ENCODE assay signal across 8 cellular contexts in genomic region chr15:45458746-45459403, GRCh38.
DNase-seq lines count a peak whose midpoint lies in the region; ATAC-seq and TF ChIP-seq lines count a peak whose summit lies in the region.

No MANE protein-coding gene starts in this region.

- H3K36me3 Mint-ChIP-seq in activated naive CD4-positive, alpha-beta T cell treated with anti-CD3 and anti-CD28 coated beads, Interleukin-2, amount 50 U/mL, for 72 hours, result no peaks in the 10 kb centered on the region

- in situ Hi-C loops in Caki2 (cut with HindIII; ENCODE audit: low pct_unique_long_range_greater_than_20kb, low sequenced_read_pairs), result no loop called here

- TF ChIP-seq CTCF in heart left ventricle (IDR thresholded peaks at IDR 0.05) (peak; percentile 88 to 96 (median 92)), psoas muscle (IDR thresholded peaks at IDR 0.05) (peak; percentile 92), upper lobe of right lung (IDR thresholded peaks at IDR 0.05) (peak; percentile 93)

- no peak overlapping the region for H3K27ac Mint-ChIP-seq in activated naive CD4-positive, alpha-beta T cell treated with anti-CD3 and anti-CD28 coated beads, Interleukin-2, amount 50 U/mL, for 72 hours

- H3K4me3 ChIP-seq in heart left ventricle, result peak overlapping the region; percentile 5 to 65 (median 54)
- H3K4me3 ChIP-seq in psoas muscle, result peak overlapping the region; percentile 66
- H3K4me3 ChIP-seq in upper lobe of right lung, result peak overlapping the region; percentile 55

- peak overlapping the region in 6 of 12 donors; percentile 69 to 81 (median 78) for H3K27ac ChIP-seq in heart left ventricle
- peak overlapping the region; percentile 33 for H3K27ac ChIP-seq in psoas muscle
- H3K27ac ChIP-seq in upper lobe of right lung, result no peak overlapping the region

- intact Hi-C loops in heart left ventricle (cut with DNase I) (loop anchor here in 9 of 10 donors (1.0 to 10.0 kb wide), 7 partner anchors 152 to 297 kb away; no protein-coding TSS in a partner anchor), psoas muscle (cut with DNase I) (loop anchor here (1.0 to 10.0 kb wide), 3 partner anchors 155 to 292 kb away; no protein-coding TSS in a partner anchor), upper lobe of right lung (cut with DNase I) (loop anchor here (5.0 kb wide), 1 partner anchor 153 kb away; no protein-coding TSS in a partner anchor)

- no peaks in the 10 kb centered on the region for H3K27me3 ChIP-seq in heart left ventricle
- no peaks in the 10 kb centered on the region for H3K27me3 ChIP-seq in psoas muscle (ENCODE audit: insufficient read depth in 3 of 3, low read length in 2 of 3)
- H3K27me3 ChIP-seq in upper lobe of right lung, result no peaks in the 10 kb centered on the region

- H3K36me3 ChIP-seq in heart left ventricle (no peaks in the 10 kb centered on the region), psoas muscle (ENCODE audit: insufficient read depth in 1 of 2, low read depth in 1 of 2) (no peaks in the 10 kb centered on the region), upper lobe of right lung (no peaks in the 10 kb centered on the region)

- no peak for TF ChIP-seq POLR2A in heart left ventricle (IDR thresholded peaks at IDR 0.05)

- 2 to 5% (median 4%) methylated on average over 12 of the region's 12 CpGs for WGBS in heart left ventricle, 4 donors
- WGBS in psoas muscle, 3 donors, result 3 to 5% (median 4%) methylated on average over 12 of the region's 12 CpGs

- no peak for ATAC-seq in activated naive CD4-positive, alpha-beta T cell treated with anti-CD3 and anti-CD28 coated beads, Interleukin-2, amount 50 U/mL, for 72 hours
- peak in 2 of 4 donors; percentile 58 to 60 for ATAC-seq in heart left ventricle
- ATAC-seq in psoas muscle, result peak; percentile 53 to 85 (median 70)
- peak; percentile 63 for ATAC-seq in upper lobe of right lung
- no peak for ATAC-seq in HG03196 (IDR thresholded peaks at IDR 0.05; ENCODE audit: unreplicated experiment)

- H3K9me3 Mint-ChIP-seq in activated naive CD4-positive, alpha-beta T cell treated with anti-CD3 and anti-CD28 coated beads, Interleukin-2, amount 50 U/mL, for 72 hours, result peaks cover 0 to 1% of the 10 kb centered on the region in 2 donors

- no peaks in the 10 kb centered on the region for H3K9me3 ChIP-seq in heart left ventricle
- H3K9me3 ChIP-seq in psoas muscle, result no peaks in the 10 kb centered on the region
- H3K9me3 ChIP-seq in upper lobe of right lung, result no peaks in the 10 kb centered on the region

- peaks cover 0 to 49% (median 0%) of the 10 kb centered on the region in 12 donors for H3K4me1 ChIP-seq in heart left ventricle
- peaks cover 4% of the 10 kb centered on the region for H3K4me1 ChIP-seq in psoas muscle
- H3K4me1 ChIP-seq in upper lobe of right lung, result peaks cover 31% of the 10 kb centered on the region

- DNase-seq in Caki2 (ENCODE audit: low read depth), result peak; percentile 50
- peak; percentile 60 for DNase-seq in KG1 (lab: John Stamatoyannopoulos, UW)
- DNase-seq in SK-N-DZ (ENCODE audit: low spot score), result peak; percentile 53
- peak; percentile 59 to 90 for DNase-seq in activated naive CD4-positive, alpha-beta T cell treated with anti-CD3 and anti-CD28 coated beads, Interleukin-2, amount 50 U/mL, for 72 hours (ENCODE audit: low spot score in 2 of 2)
- peak; percentile 44 to 73 (median 57) for DNase-seq in heart left ventricle
- DNase-seq in psoas muscle, result peak; percentile 60 to 66
- DNase-seq in upper lobe of right lung, result no peak

Comparison
In these comparisons a context has a peak if more than half of its experiments do, and no peak if none do; other contexts are left out.
1. ATAC-seq: peak in psoas muscle (4 of 4) and upper lobe of right lung (single experiment); none in activated naive CD4-positive, alpha-beta T cell treated with anti-CD3 and anti-CD28 coated beads, Interleukin-2, amount 50 U/mL, for 72 hours (0 of 2) and HG03196 (single experiment).
2. Peak in every context shown above with its lines, with median percentiles within 50 percentile points of each other: H3K4me3 ChIP-seq and CTCF ChIP-seq.